Comparison of ENCODE assay signal across 1 cellular context in genomic region chr7:101363196-101363733, GRCh38.
TF ChIP-seq lines count a peak whose summit lies in the region.

No MANE protein-coding gene starts in this region.

TF ChIP-seq in WTC11, 78 proteins besides CTCF, POLR2A, EP300 and RAD21 (continued from another document):
- TF ChIP-seq, protein P1, sequence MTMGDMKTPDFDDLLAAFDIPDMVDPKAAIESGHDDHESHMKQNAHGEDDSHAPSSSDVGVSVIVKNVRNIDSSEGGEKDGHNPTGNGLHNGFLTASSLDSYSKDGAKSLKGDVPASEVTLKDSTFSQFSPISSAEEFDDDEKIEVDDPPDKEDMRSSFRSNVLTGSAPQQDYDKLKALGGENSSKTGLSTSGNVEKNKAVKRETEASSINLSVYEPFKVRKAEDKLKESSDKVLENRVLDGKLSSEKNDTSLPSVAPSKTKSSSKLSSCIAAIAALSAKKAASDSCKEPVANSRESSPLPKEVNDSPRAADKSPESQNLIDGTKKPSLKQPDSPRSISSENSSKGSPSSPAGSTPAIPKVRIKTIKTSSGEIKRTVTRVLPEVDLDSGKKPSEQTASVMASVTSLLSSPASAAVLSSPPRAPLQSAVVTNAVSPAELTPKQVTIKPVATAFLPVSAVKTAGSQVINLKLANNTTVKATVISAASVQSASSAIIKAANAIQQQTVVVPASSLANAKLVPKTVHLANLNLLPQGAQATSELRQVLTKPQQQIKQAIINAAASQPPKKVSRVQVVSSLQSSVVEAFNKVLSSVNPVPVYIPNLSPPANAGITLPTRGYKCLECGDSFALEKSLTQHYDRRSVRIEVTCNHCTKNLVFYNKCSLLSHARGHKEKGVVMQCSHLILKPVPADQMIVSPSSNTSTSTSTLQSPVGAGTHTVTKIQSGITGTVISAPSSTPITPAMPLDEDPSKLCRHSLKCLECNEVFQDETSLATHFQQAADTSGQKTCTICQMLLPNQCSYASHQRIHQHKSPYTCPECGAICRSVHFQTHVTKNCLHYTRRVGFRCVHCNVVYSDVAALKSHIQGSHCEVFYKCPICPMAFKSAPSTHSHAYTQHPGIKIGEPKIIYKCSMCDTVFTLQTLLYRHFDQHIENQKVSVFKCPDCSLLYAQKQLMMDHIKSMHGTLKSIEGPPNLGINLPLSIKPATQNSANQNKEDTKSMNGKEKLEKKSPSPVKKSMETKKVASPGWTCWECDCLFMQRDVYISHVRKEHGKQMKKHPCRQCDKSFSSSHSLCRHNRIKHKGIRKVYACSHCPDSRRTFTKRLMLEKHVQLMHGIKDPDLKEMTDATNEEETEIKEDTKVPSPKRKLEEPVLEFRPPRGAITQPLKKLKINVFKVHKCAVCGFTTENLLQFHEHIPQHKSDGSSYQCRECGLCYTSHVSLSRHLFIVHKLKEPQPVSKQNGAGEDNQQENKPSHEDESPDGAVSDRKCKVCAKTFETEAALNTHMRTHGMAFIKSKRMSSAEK (CRISPR knock-in tag; IDR thresholded peaks at IDR 0.05; ENCODE audit: borderline replicate concordance) = no peak
- TF ChIP-seq RELA (CRISPR knock-in tag; IDR thresholded peaks at IDR 0.05; ENCODE audit: borderline replicate concordance) (no peak), IRF1 (CRISPR knock-in tag; IDR thresholded peaks at IDR 0.05) (no peak), ZNF232 (CRISPR knock-in tag; IDR thresholded peaks at IDR 0.05) (no peak), FOXJ3 (CRISPR knock-in tag; IDR thresholded peaks at IDR 0.05; ENCODE audit: borderline replicate concordance) (no peak), NFE2L1 (CRISPR knock-in tag; IDR thresholded peaks at IDR 0.05) (no peak), ZNF512 (CRISPR knock-in tag; IDR thresholded peaks at IDR 0.05; ENCODE audit: borderline replicate concordance) (no peak), JUN (CRISPR knock-in tag; IDR thresholded peaks at IDR 0.05) (no peak)
